13 cellular contexts compared by ENCODE assay signal in the genomic region with DNA sequence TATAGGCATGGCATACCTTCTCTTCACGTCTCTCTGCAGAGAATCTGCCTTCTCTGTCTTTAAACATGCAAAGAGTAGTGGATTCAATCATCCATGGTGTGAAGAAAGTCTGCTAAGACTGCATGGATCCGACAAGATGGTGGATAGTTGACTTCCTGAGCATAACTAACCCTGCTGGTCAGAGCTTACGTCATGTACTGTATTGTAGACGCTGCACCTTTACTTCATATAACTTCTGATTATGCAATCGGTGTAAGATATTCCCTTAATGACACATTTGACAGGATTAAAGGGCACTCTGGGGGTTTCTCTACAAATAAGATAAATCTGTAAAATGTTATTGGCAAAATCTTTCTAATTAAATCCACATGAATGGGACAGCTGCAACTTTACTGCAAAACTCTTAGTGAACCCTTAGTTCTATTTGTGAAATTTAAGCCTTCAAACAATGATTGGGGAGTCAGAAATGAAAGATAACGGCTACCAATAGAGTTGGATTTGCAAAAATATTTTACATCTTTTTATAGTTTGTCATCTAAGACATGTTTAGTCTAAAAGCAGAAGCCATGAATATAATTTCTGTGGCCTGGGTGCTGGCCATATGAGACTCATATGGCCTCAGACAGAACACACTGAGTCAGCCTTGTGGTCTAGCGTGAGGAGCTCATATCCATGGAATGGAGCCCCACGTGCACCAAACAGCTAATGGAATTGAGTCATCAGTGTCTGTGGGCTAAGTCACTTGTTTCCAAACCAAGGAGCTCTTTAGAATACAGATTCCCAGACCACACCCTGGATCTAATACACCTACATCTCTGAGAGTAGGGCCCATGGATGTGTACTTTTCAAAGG.
DNase-seq lines count a peak whose midpoint lies in the region; ATAC-seq and TF ChIP-seq lines count a peak whose summit lies in the region.
"Had no signal": no experiment of that assay in that cellular context is flagged by ENCODE, and none has a peak within 500 bp of the region (broad histone marks: within the 10 kb centered on the region; RNA-seq: fewer than 3 reads in every experiment).

No MANE protein-coding gene starts in this region.

- no peaks in the 10 kb centered on the region for H3K9me3 Mint-ChIP-seq in activated CD4-positive, alpha-beta T cell treated with anti-CD3 and anti-CD28 coated beads for 36 hours (ENCODE audit: low read depth)
- peaks cover 0 to 2% of the 10 kb centered on the region in 2 donors for H3K9me3 Mint-ChIP-seq in stimulated activated naive B cell treated with anti-CD40 and anti-IgM and Interleukin-4, amounts not matched to agents 10 μg/mL and 1 μg/mL and 100 μg/mL, for 72 hours
- no peaks in the 10 kb centered on the region for H3K9me3 Mint-ChIP-seq in CD8-positive, alpha-beta T cell

- H3K4me3 ChIP-seq in SJCRH30 (no peak overlapping the region), PC-9 (no peak overlapping the region)
- no peak overlapping the region for H3K4me3 ChIP-seq in CD8-positive, alpha-beta T cell (ENCODE audit: low read depth, low read length)

- no peak for ATAC-seq in activated CD4-positive, alpha-beta T cell treated with anti-CD3 and anti-CD28 coated beads for 36 hours
- ATAC-seq in stimulated activated naive B cell treated with anti-CD40 and anti-IgM and Interleukin-4, amounts not matched to agents 10 μg/mL and 1 μg/mL and 100 μg/mL, for 72 hours (replicated peaks): peak; percentile 38 to 71
- ATAC-seq in CD8-positive, alpha-beta T cell: no peak
- ATAC-seq: left lobe of liver had no signal

- no peaks in the 10 kb centered on the region for H4K20me1 ChIP-seq in PC-9 (ENCODE audit: insufficient read depth)

- H2AFZ ChIP-seq in PC-9: no peak overlapping the region

- TF ChIP-seq CTCF in PC-9 (conservative IDR thresholded peaks at IDR 0.05): no peak
- TF ChIP-seq CTCF in CD8-positive, alpha-beta T cell (IDR thresholded peaks at IDR 0.05): no peak

- no peaks in the 10 kb centered on the region for H3K36me3 ChIP-seq in SJCRH30
- H3K36me3 ChIP-seq in PC-9 (ENCODE audit: low read depth): no peaks in the 10 kb centered on the region
- H3K36me3 ChIP-seq in CD8-positive, alpha-beta T cell (ENCODE audit: insufficient read depth, low read length): no peaks in the 10 kb centered on the region

- H3K27ac ChIP-seq in SJCRH30 (peak overlapping the region; percentile 54), PC-9 (no peak overlapping the region)
- no peak overlapping the region for H3K27ac ChIP-seq in CD8-positive, alpha-beta T cell (ENCODE audit: low read depth, low read length)
- H3K27ac ChIP-seq: 22Rv1 had no signal

- DNase-seq in activated CD4-positive, alpha-beta T cell treated with anti-CD3 and anti-CD28 coated beads for 36 hours: peak; percentile 7
- no peak for DNase-seq in activated CD4-positive, alpha-beta T cell treated with anti-CD3 and anti-CD28 coated beads, Interleukin-2, amount 50 U/mL, for 4 hours
- DNase-seq in SJCRH30 (peak; percentile 57 to 64), fibroblast of peridontal ligament (ENCODE audit: extremely low read depth) (peak; percentile 100), PC-9 (no peak), superior temporal gyrus (ENCODE audit: extremely low spot score) (no peak)
- no peak for DNase-seq in stimulated activated naive B cell treated with anti-CD40 and anti-IgM and Interleukin-4, amounts not matched to agents 10 μg/mL and 1 μg/mL and 100 μg/mL, for 72 hours
- DNase-seq in CD8-positive, alpha-beta T cell: no peak
- DNase-seq: activated CD4-positive, alpha-beta T cell treated with anti-CD3 and anti-CD28 coated beads, Interleukin-2, amount 50 U/mL, for 48 hours; H7; NCI-H82 had no signal

- no TSS peak for BruUV-seq in PC-9 (replicated peaks; lab: Mats Ljungman, UMichigan)

- H3K4me2 ChIP-seq in PC-9: no peak overlapping the region

- no peaks in the 10 kb centered on the region for H3K36me3 Mint-ChIP-seq in activated CD4-positive, alpha-beta T cell treated with anti-CD3 and anti-CD28 coated beads for 36 hours (ENCODE audit: low read depth)
- no peaks in the 10 kb centered on the region for H3K36me3 Mint-ChIP-seq in stimulated activated naive B cell treated with anti-CD40 and anti-IgM and Interleukin-4, amounts not matched to agents 10 μg/mL and 1 μg/mL and 100 μg/mL, for 72 hours
- H3K36me3 Mint-ChIP-seq in CD8-positive, alpha-beta T cell: no peaks in the 10 kb centered on the region

- CTCF ChIA-PET in activated CD4-positive, alpha-beta T cell treated with anti-CD3 and anti-CD28 coated beads for 36 hours (lab: Charles Lee): no interaction called here
- CTCF ChIA-PET in PC-9 (lab: Charles Lee): no interaction called here
- CTCF ChIA-PET in CD8-positive, alpha-beta T cell (lab: Charles Lee): no interaction called here

- no peaks in the 10 kb centered on the region for H3K27me3 ChIP-seq in SJCRH30
- H3K27me3 ChIP-seq in PC-9 (ENCODE audit: insufficient read depth, low read depth): no peaks in the 10 kb centered on the region
- no peaks in the 10 kb centered on the region for H3K27me3 ChIP-seq in CD8-positive, alpha-beta T cell (ENCODE audit: insufficient read depth, low read length)

- H3K27ac Mint-ChIP-seq in activated CD4-positive, alpha-beta T cell treated with anti-CD3 and anti-CD28 coated beads for 36 hours: no peak overlapping the region
- no peak overlapping the region for H3K27ac Mint-ChIP-seq in stimulated activated naive B cell treated with anti-CD40 and anti-IgM and Interleukin-4, amounts not matched to agents 10 μg/mL and 1 μg/mL and 100 μg/mL, for 72 hours
- H3K27ac Mint-ChIP-seq in CD8-positive, alpha-beta T cell: no peak overlapping the region

- H3K4me1 ChIP-seq in SJCRH30 (0 out of 2 replicates have a peak, but pooled peaks cover 4% of the 10 kb centered on the region), PC-9 (replicated peaks; ENCODE audit: insufficient read depth) (no peaks in the 10 kb centered on the region)
- no peaks in the 10 kb centered on the region for H3K4me1 ChIP-seq in CD8-positive, alpha-beta T cell (ENCODE audit: insufficient read depth, low read length)

- peaks cover 2% of the 10 kb centered on the region for H3K4me1 Mint-ChIP-seq in activated CD4-positive, alpha-beta T cell treated with anti-CD3 and anti-CD28 coated beads for 36 hours
- no peaks in the 10 kb centered on the region for H3K4me1 Mint-ChIP-seq in stimulated activated naive B cell treated with anti-CD40 and anti-IgM and Interleukin-4, amounts not matched to agents 10 μg/mL and 1 μg/mL and 100 μg/mL, for 72 hours
- H3K4me1 Mint-ChIP-seq in CD8-positive, alpha-beta T cell (ENCODE audit: low read depth): no peaks in the 10 kb centered on the region

- POLR2A ChIA-PET in activated CD4-positive, alpha-beta T cell treated with anti-CD3 and anti-CD28 coated beads for 36 hours (lab: Charles Lee): no interaction called here
- POLR2A ChIA-PET in PC-9 (lab: Charles Lee; ENCODE audit: unreplicated experiment): no interaction called here
- POLR2A ChIA-PET in CD8-positive, alpha-beta T cell (lab: Charles Lee): no interaction called here

- intact Hi-C loops in activated CD4-positive, alpha-beta T cell treated with anti-CD3 and anti-CD28 coated beads for 36 hours (cut with DNase I, micrococcal nuclease): no loop called here
- intact Hi-C loops in PC-9 (cut with micrococcal nuclease; ENCODE audit: unreplicated experiment): no loop called here
- intact Hi-C loops in CD8-positive, alpha-beta T cell (cut with DNase I, micrococcal nuclease): no loop called here

- H3K9me3 ChIP-seq in SJCRH30 (replicated peaks): no peaks in the 10 kb centered on the region
- H3K9me3 ChIP-seq in PC-9 (ENCODE audit: insufficient read depth, low read depth): no peaks in the 10 kb centered on the region
- H3K9me3 ChIP-seq in CD8-positive, alpha-beta T cell (ENCODE audit: low read length): no peaks in the 10 kb centered on the region

- H3K9me2 ChIP-seq in PC-9 (ENCODE audit: insufficient read depth): no peaks in the 10 kb centered on the region

- no peak overlapping the region for H3K4me3 Mint-ChIP-seq in activated CD4-positive, alpha-beta T cell treated with anti-CD3 and anti-CD28 coated beads for 36 hours
- H3K4me3 Mint-ChIP-seq in stimulated activated naive B cell treated with anti-CD40 and anti-IgM and Interleukin-4, amounts not matched to agents 10 μg/mL and 1 μg/mL and 100 μg/mL, for 72 hours: no peak overlapping the region
- H3K4me3 Mint-ChIP-seq in CD8-positive, alpha-beta T cell: no peak overlapping the region

- H3K27me3 Mint-ChIP-seq in activated CD4-positive, alpha-beta T cell treated with anti-CD3 and anti-CD28 coated beads for 36 hours: peaks cover 5% of the 10 kb centered on the region
- peaks cover 0 to 16% of the 10 kb centered on the region in 2 donors for H3K27me3 Mint-ChIP-seq in stimulated activated naive B cell treated with anti-CD40 and anti-IgM and Interleukin-4, amounts not matched to agents 10 μg/mL and 1 μg/mL and 100 μg/mL, for 72 hours
- no peaks in the 10 kb centered on the region for H3K27me3 Mint-ChIP-seq in CD8-positive, alpha-beta T cell (ENCODE audit: low read depth)

- no peaks in the 10 kb centered on the region for H3F3A ChIP-seq in PC-9 (ENCODE audit: insufficient read depth, low read depth)

- no peaks in the 10 kb centered on the region for H3K79me2 ChIP-seq in PC-9 (ENCODE audit: low read depth)

Comparison
In these comparisons a context has a peak if more than half of its experiments do, and no peak if none do; other contexts are left out.
1. DNase-seq: peak in activated CD4-positive, alpha-beta T cell treated with anti-CD3 and anti-CD28 coated beads for 36 hours (single experiment), SJCRH30 (2 of 2) and fibroblast of peridontal ligament (single experiment); none in activated CD4-positive, alpha-beta T cell treated with anti-CD3 and anti-CD28 coated beads, Interleukin-2, amount 50 U/mL, for 4 hours (0 of 2), stimulated activated naive B cell treated with anti-CD40 and anti-IgM and Interleukin-4, amounts not matched to agents 10 μg/mL and 1 μg/mL and 100 μg/mL, for 72 hours (single experiment), PC-9 (0 of 2), CD8-positive, alpha-beta T cell (0 of 7) and superior temporal gyrus (single experiment).
2. ATAC-seq: peak in stimulated activated naive B cell treated with anti-CD40 and anti-IgM and Interleukin-4, amounts not matched to agents 10 μg/mL and 1 μg/mL and 100 μg/mL, for 72 hours (2 of 2); none in activated CD4-positive, alpha-beta T cell treated with anti-CD3 and anti-CD28 coated beads for 36 hours (single experiment) and CD8-positive, alpha-beta T cell (single experiment).